21 cellular contexts compared by ENCODE assay signal in the genomic region with DNA sequence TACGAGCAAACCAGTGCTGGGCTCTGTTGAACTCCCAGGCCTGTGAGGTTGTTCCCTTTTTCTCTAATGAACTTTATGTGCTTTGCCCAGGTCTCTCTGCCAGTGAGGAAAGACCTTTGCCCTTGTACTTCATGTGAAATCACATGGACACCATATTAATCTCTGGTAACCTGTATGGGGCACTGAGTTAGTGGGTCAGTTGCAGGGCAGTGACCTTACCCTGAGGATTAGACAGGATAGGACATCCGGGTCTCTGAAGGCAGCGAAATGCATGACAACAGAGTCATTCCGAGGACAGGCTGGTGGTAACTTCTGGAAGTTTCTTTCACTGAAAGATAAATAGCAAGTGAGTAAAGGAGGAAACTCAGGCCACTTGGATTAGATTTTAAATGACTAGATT.
DNase-seq lines count a peak whose midpoint lies in the region; ATAC-seq, FAIRE-seq and TF ChIP-seq lines count a peak whose summit lies in the region.
"Had no signal": no experiment of that assay in that cellular context is flagged by ENCODE, and none has a peak within 500 bp of the region (broad histone marks: within the 10 kb centered on the region; RNA-seq: fewer than 3 reads in every experiment).

No MANE protein-coding gene starts in this region.

- TF ChIP-seq POLR2A in vagina (IDR thresholded peaks at IDR 0.05): no peak

- ATAC-seq in left cardiac atrium: no peak
- ATAC-seq: HCT116 had no signal

- H3K27me3 Mint-ChIP-seq in immature natural killer cell (ENCODE audit: low read depth in 3 of 3): peaks cover 0 to 4% (median 2%) of the 10 kb centered on the region in 3 donors
- H3K27me3 Mint-ChIP-seq: CD4-positive, alpha-beta T cell had no signal

- H3K9me3 ChIP-seq in right atrium auricular region (no peaks in the 10 kb centered on the region), small intestine (ENCODE audit: control insufficient read depth, low read depth) (no peaks in the 10 kb centered on the region), vagina (no peaks in the 10 kb centered on the region)

- H3K4me1 ChIP-seq in right atrium auricular region (peaks cover 0 to 99% of the 10 kb centered on the region in 2 donors), small intestine (ENCODE audit: control insufficient read depth in 2 of 2, insufficient read depth in 1 of 2, low read depth in 1 of 2, low read length in 1 of 2) (peaks cover 9 to 23% of the 10 kb centered on the region in 2 donors), vagina (peaks cover 100% of the 10 kb centered on the region)

- DNase-seq in right atrium auricular region (ENCODE audit: low spot score) (no peak), left cardiac atrium (no peak), immature natural killer cell (no peak), small intestine (peak; percentile 87), vagina (ENCODE audit: extremely low spot score in 2 of 2) (no peak), NCI-H526 (lab: John Stamatoyannopoulos, UW) (no peak), germinal center (ENCODE audit: low spot score) (no peak), A172 (ENCODE audit: low spot score) (no peak)
- DNase-seq: ACHN; activated CD4-positive, alpha-beta T cell treated with anti-CD3 and anti-CD28 coated beads for 48 hours; activated CD8-positive, alpha-beta memory T cell treated with anti-CD3 and anti-CD28 coated beads, Interleukin-2, amount 50 U/mL, for 4 hours; CD4-positive, alpha-beta T cell; NCI-H1092; NCI-H2107; retina; stimulated activated CD4-positive, alpha-beta T cell treated with anti-CD3 and anti-CD28 coated beads, Interleukin-1b, Interleukin-23, amount 100 ng/mL, for 48 hours had no signal

- whole genome bisulfite sequencing in small intestine, 3 donors: 61 to 86% (median 65%) methylated on average over 4 of the region's 4 CpGs

- H3K27ac ChIP-seq in right atrium auricular region: peak overlapping the region; percentile 99
- peak overlapping the region; percentile 53 to 76 for H3K27ac ChIP-seq in small intestine (ENCODE audit: low read depth in 1 of 2, low read length in 1 of 2)
- H3K27ac ChIP-seq in vagina: peak overlapping the region; percentile 95
- H3K27ac ChIP-seq: KMS-11, neural progenitor cell, SK-N-MC had no signal

- FAIRE-seq in small intestine (lab: Jason Lieb, UNC): no peak
- FAIRE-seq: colon had no signal

- no peak overlapping the region for H3K4me3 ChIP-seq in right atrium auricular region
- no peak overlapping the region for H3K4me3 ChIP-seq in small intestine (ENCODE audit: low read depth in 1 of 2, low read length in 2 of 2)
- H3K4me3 ChIP-seq in vagina: no peak overlapping the region
- H3K4me3 ChIP-seq: neural progenitor cell, SK-N-MC had no signal

- no peaks in the 10 kb centered on the region for H3K27me3 ChIP-seq in right atrium auricular region
- H3K27me3 ChIP-seq in small intestine (ENCODE audit: control insufficient read depth in 2 of 2, insufficient read depth in 2 of 2, low read length in 2 of 2): no peaks in the 10 kb centered on the region
- no peaks in the 10 kb centered on the region for H3K27me3 ChIP-seq in vagina
- H3K27me3 ChIP-seq: neural progenitor cell had no signal

- no peaks in the 10 kb centered on the region for H3K9me3 Mint-ChIP-seq in immature natural killer cell
- H3K9me3 Mint-ChIP-seq: CD4-positive, alpha-beta T cell had no signal

- peaks cover 81 to 99% of the 10 kb centered on the region in 2 donors for H3K4me1 Mint-ChIP-seq in immature natural killer cell

- intact Hi-C loops in left cardiac atrium (cut with DNase I): no loop called here
- intact Hi-C loops in vagina (cut with DNase I): no loop called here

- TF ChIP-seq CTCF in right atrium auricular region (IDR thresholded peaks at IDR 0.05): no peak
- TF ChIP-seq CTCF in vagina (IDR thresholded peaks at IDR 0.05): no peak

- peak overlapping the region; percentile 4 to 56 (median 41) for H3K27ac Mint-ChIP-seq in immature natural killer cell
- H3K27ac Mint-ChIP-seq: CD4-positive, alpha-beta T cell; neural progenitor cell had no signal

- peaks cover 8 to 14% (median 9%) of the 10 kb centered on the region in 3 donors for H3K36me3 Mint-ChIP-seq in immature natural killer cell

- peaks cover 26% of the 10 kb centered on the region for H3K36me3 ChIP-seq in right atrium auricular region
- no peaks in the 10 kb centered on the region for H3K36me3 ChIP-seq in small intestine (ENCODE audit: control insufficient read depth in 2 of 2, insufficient read depth in 2 of 2, low read length in 2 of 2)
- H3K36me3 ChIP-seq in vagina: peaks cover 0 to 25% of the 10 kb centered on the region in 2 donors
- H3K36me3 ChIP-seq: neural progenitor cell had no signal

- no peak overlapping the region for H3K4me3 Mint-ChIP-seq in immature natural killer cell
- H3K4me3 Mint-ChIP-seq: CD4-positive, alpha-beta T cell; neural progenitor cell had no signal
